16 cellular contexts compared by ENCODE assay signal in the genomic region with DNA sequence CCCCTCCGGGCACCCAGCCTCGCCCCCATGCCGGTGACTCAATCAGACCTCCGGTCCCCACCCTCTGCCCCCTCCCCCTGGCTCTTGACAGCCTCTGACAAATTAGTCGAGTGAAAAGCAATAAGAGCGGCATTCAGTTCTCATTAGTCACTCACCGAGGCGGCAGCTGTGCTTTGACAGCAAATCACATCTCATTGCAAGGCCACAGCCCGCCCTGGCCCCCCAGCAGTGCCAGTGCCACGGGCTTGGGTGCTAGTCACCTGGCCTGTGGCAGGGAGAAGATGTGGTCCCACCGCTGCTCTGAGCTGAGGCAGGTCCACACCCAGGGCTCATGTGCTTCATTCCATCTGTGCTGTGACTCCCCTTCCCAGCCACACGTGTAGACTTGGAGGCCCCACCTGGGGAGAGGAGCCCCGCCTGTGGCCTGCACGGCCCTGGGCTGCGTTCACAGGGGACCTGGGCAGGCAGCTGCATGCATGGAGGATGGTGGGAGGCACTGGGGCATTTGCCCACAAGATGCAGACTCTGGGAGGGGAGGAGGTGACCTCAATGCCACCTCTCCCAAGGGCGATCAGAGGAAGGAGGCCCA. TPM values are rescaled to one million over a fixed set of nuclear protein-coding genes. Genes with fewer than 3 reads are reported as not detected.
A peak's percentile ranks its signal among the peaks of the same experiment; 100 is the strongest.
DNase-seq lines count a peak whose midpoint lies in the region; ATAC-seq and TF ChIP-seq lines count a peak whose summit lies in the region.
"Had no signal": no experiment of that assay in that cellular context is flagged by ENCODE, and none has a peak within 500 bp of the region (broad histone marks: within the 10 kb centered on the region; RNA-seq: fewer than 3 reads in every experiment).

No MANE protein-coding gene starts in this region.

- peak overlapping the region; percentile 98 for H3K27ac ChIP-seq in RWPE2 (ENCODE audit: poor library complexity, severe bottlenecking)
- peak overlapping the region; percentile 13 for H3K27ac ChIP-seq in foreskin keratinocyte
- H3K27ac ChIP-seq in suprapubic skin, result peak overlapping the region; percentile 45

- TF ChIP-seq CTCF in RWPE2 (IDR thresholded peaks at IDR 0.05; ENCODE audit: poor library complexity, severe bottlenecking), result no peak
- no peak for TF ChIP-seq CTCF in foreskin keratinocyte (conservative IDR thresholded peaks at IDR 0.05)
- no peak for TF ChIP-seq CTCF in suprapubic skin (IDR thresholded peaks at IDR 0.05)

- WGBS in suprapubic skin, result 19% methylated on average over 5 of the region's 16 CpGs

- DNase-seq in NCI-H2227 (lab: John Stamatoyannopoulos, UW; ENCODE audit: unreplicated experiment) (peak; percentile 42), NCI-H2227 treated with DMSO at 0.1 percent for 48 hours (lab: John Stamatoyannopoulos, UW) (no peak), RWPE2 (ENCODE audit: low spot score) (peak; percentile 94), foreskin keratinocyte (peak; percentile 91 to 96), suprapubic skin (ENCODE audit: low spot score in 2 of 2) (no peak), DMS 273 treated with DMSO at 0.1 percent for 48 hours (lab: John Stamatoyannopoulos, UW) (no peak), NCI-H1048 (lab: John Stamatoyannopoulos, UW) (no peak), NCI-H446 (lab: John Stamatoyannopoulos, UW) (no peak)
- DNase-seq: activated CD4-positive, alpha-beta T cell treated with anti-CD3 and anti-CD28 coated beads, Interleukin-2, amount 50 U/mL, for 1 hour; activated naive CD4-positive, alpha-beta T cell; DND-41; hippocampal formation; mucosa of descending colon; NCI-H524 treated with DMSO at 0.1 percent for 48 hours had no signal

- H3K27me3 ChIP-seq in RWPE2 (ENCODE audit: insufficient read depth, poor library complexity, severe bottlenecking), result no peaks in the 10 kb centered on the region
- no peaks in the 10 kb centered on the region for H3K27me3 ChIP-seq in foreskin keratinocyte
- peaks cover 48% of the 10 kb centered on the region for H3K27me3 ChIP-seq in suprapubic skin

- TF ChIP-seq POLR2A in suprapubic skin (IDR thresholded peaks at IDR 0.05), result no peak

- H3K36me3 ChIP-seq in RWPE2 (ENCODE audit: low read depth) (no peaks in the 10 kb centered on the region), suprapubic skin (no peaks in the 10 kb centered on the region)

- H3K4me1 ChIP-seq in RWPE2 (ENCODE audit: insufficient read depth, poor library complexity, severe bottlenecking) (peaks cover 44% of the 10 kb centered on the region), foreskin keratinocyte (peaks cover 33% of the 10 kb centered on the region), suprapubic skin (peaks cover 35% of the 10 kb centered on the region)

- H3K4me3 ChIP-seq in RWPE2 (ENCODE audit: severe bottlenecking) (no peak overlapping the region), suprapubic skin (no peak overlapping the region)
- H3K4me3 ChIP-seq: A549, mucosa of descending colon had no signal

- ATAC-seq in RWPE2 (ENCODE audit: low read depth), result peak; percentile 72
- peak; percentile 67 for ATAC-seq in foreskin keratinocyte
- ATAC-seq: A549, mucosa of descending colon had no signal

- no peak for TF ChIP-seq EP300 in suprapubic skin (IDR thresholded peaks at IDR 0.05)

- H3K9me3 ChIP-seq in RWPE2 (ENCODE audit: severe bottlenecking) (no peaks in the 10 kb centered on the region), suprapubic skin (no peaks in the 10 kb centered on the region)
- H3K9me3 ChIP-seq: A549, mucosa of descending colon had no signal

RNA-seq across cellular contexts. Expression of gene TH, which starts 7.4 kb away (rescaled TPM):
- total RNA-seq in foreskin keratinocyte (2.0 and 2.9 TPM in 2 replicates), suprapubic skin (1 to 10 TPM in 1 of 4 donors, under 1 TPM in 1, not detected in 2; 0.34 to 1.0 TPM)
- polyA plus RNA-seq in foreskin keratinocyte, result 3.6 and 3.7 TPM in 2 replicates
- total RNA-seq: skeletal muscle tissue had no signal
- polyA plus RNA-seq: A549 had no signal

RNA-seq across cellular contexts. Expression of gene INS, which starts 18.0 kb away (rescaled TPM):
- total RNA-seq in foreskin keratinocyte, result not detected in 2 replicates
- polyA plus RNA-seq in foreskin keratinocyte, result not detected in 2 replicates
- total RNA-seq in suprapubic skin, result not detected
- total RNA-seq: mucosa of descending colon, skeletal muscle tissue had no signal
- polyA plus RNA-seq: A549 had no signal

RNA-seq across cellular contexts. Expression of gene IGF2, which starts 39.8 kb away (rescaled TPM):
- total RNA-seq in foreskin keratinocyte (under 0.01 and 0.14 TPM in 2 replicates), suprapubic skin (1 to 10 TPM; 3.2 to 9.7 (median 5.6) TPM)
- 0.06 and 0.29 TPM in 2 replicates for polyA plus RNA-seq in foreskin keratinocyte

Comparison
In these comparisons a context has a peak if more than half of its experiments do, and no peak if none do; other contexts are left out.
1. DNase-seq: peak in NCI-H2227 (single experiment), RWPE2 (single experiment) and foreskin keratinocyte (2 of 2); none in NCI-H2227 treated with DMSO at 0.1 percent for 48 hours (single experiment), suprapubic skin (0 of 2), DMS 273 treated with DMSO at 0.1 percent for 48 hours (single experiment), NCI-H1048 (single experiment) and NCI-H446 (0 of 2).
2. H3K27ac ChIP-seq: peak in every context shown above with its lines; median percentile 98 in RWPE2; 45 in suprapubic skin; 13 in foreskin keratinocyte.